Comparison of ENCODE assay signal across 21 cellular contexts in the genomic region with DNA sequence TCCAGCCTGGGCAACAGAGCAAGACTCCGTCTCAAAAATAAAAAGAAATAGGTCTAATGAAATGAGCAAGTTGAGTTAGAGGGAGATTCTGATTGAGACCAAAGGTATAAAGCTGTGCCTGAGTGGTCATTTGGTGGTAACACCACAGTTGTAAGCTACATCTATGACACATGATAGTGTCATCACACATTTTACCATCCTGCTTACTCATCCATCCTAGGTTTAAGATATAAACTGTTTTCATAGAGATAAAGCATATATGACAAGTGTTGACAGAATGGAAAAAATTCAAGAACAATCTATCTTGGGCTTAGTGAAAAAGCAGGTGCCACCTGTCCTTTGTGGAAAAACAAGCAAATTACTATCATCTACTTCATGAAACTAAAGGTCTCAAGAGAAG. TPM values are rescaled to one million over a fixed set of nuclear protein-coding genes. Genes with fewer than 3 reads are reported as not detected.
DNase-seq lines count a peak whose midpoint lies in the region; ATAC-seq, FAIRE-seq and TF ChIP-seq lines count a peak whose summit lies in the region.
"Had no signal": no experiment of that assay in that cellular context is flagged by ENCODE, and none has a peak within 500 bp of the region (broad histone marks: within the 10 kb centered on the region; RNA-seq: fewer than 3 reads in every experiment).

No MANE protein-coding gene starts in this region.

- H3K4me2 ChIP-seq in mammary epithelial cell (ENCODE audit: insufficient read depth, low read depth, low read length) (no peak overlapping the region), K562 (ENCODE audit: insufficient read depth, low read length) (no peak overlapping the region)
- H3K4me2 ChIP-seq: BLaER1 treated with 17β-estradiol and CSF1 and Interleukin-3, amounts not matched to agents 10 nM and 100 nM had no signal

- CTCF ChIA-PET in mammary epithelial cell (lab: Charles Lee; ENCODE audit: low non-redundant PET), result no interaction called here
- CTCF ChIA-PET in K562 (lab: Yijun Ruan, JAX; ENCODE audit: low intra/inter-chr PET ratio), result no interaction called here

- H3K4me1 ChIP-seq in mammary epithelial cell (ENCODE audit: insufficient read depth, low read length) (peaks cover 17% of the 10 kb centered on the region), breast epithelium (peaks cover 0 to 5% of the 10 kb centered on the region in 2 donors), K562 (replicated peaks in 1 of 2; ENCODE audit: control insufficient read depth in 2 of 2, insufficient read depth in 2 of 2, low read length in 2 of 2) (peaks cover 0 to 7% of the 10 kb centered on the region in 2 experiments; a peak in 2 of 5 replicates)

- no peak overlapping the region for H3K9ac ChIP-seq in mammary epithelial cell (ENCODE audit: insufficient read depth, low read length)
- no peak overlapping the region for H3K9ac ChIP-seq in K562 (ENCODE audit: insufficient read depth in 1 of 2, low read depth in 2 of 2, low read length in 2 of 2)
- H3K9ac ChIP-seq: BLaER1 treated with 17β-estradiol and CSF1 and Interleukin-3, amounts not matched to agents 10 nM and 100 nM had no signal

- no peaks in the 10 kb centered on the region for H3K9me1 ChIP-seq in K562 (ENCODE audit: control insufficient read depth, insufficient read depth, low read length)

- DNase-seq in mammary epithelial cell (peak; percentile 78), breast epithelium (ENCODE audit: low spot score in 2 of 2) (no peak), NCI-H226 (peak; percentile 50), K562 (ENCODE audit: extremely low read depth in 1 of 4, low spot score in 3 of 4) (peak in 1 of 4 experiments; percentile 28), NCI-H526 treated with DMSO at 0.1 percent for 48 hours (lab: John Stamatoyannopoulos, UW) (no peak), cerebellar nuclear complex (lab: John Stamatoyannopoulos, UW) (no peak), posterior cingulate gyrus (no peak)
- no peak for DNase-seq in stimulated activated naive CD8-positive, alpha-beta T cell treated with anti-CD3 and anti-CD28 coated beads, Interleukin-15, Interleukin-2, amounts not matched to agents 100 U/mL and 50 U/mL, for 24 hours
- DNase-seq: activated CD8-positive, alpha-beta memory T cell treated with anti-CD3 and anti-CD28 coated beads, Interleukin-2, amount 50 U/mL, for 4 hours; body of pancreas; heart left ventricle; left colon; naive thymus-derived CD4-positive, alpha-beta T cell; NCI-H1105; NCI-H446 treated with DMSO at 0.1 percent for 48 hours; right cardiac atrium; T-helper 9 cell had no signal

- no peak for FAIRE-seq in K562 (lab: Jason Lieb, UNC)
- FAIRE-seq: endometrium, H1 had no signal

- H3K36me3 ChIP-seq in mammary epithelial cell (ENCODE audit: insufficient read depth, low read length), result peaks cover 21% of the 10 kb centered on the region
- peaks cover 5% of the 10 kb centered on the region for H3K36me3 ChIP-seq in breast epithelium
- H3K36me3 ChIP-seq in K562 (ENCODE audit: control insufficient read depth, insufficient read depth, low read length), result peaks cover 80% of the 10 kb centered on the region

- WGBS in mammary epithelial cell (ENCODE audit: low coverage, missing lambda C conversion rate), result 100% methylated on average over 1 of the region's 1 CpG
- 100% methylated on average over 1 of the region's 1 CpG for WGBS in K562 (ENCODE audit: insufficient coverage, low coverage, missing lambda C conversion rate)

- in situ Hi-C loops in mammary epithelial cell (cut with MboI; ENCODE audit: low sequenced_read_pairs in 2 of 2) (no loop called here), K562 (cut with MboI) (no loop called here)

- TF ChIP-seq CTCF in mammary epithelial cell (conservative IDR thresholded peaks at IDR 0.05 in 1 of 2, IDR thresholded peaks at IDR 0.05 in 1 of 2; ENCODE audit: extremely low read depth in 1 of 2, insufficient read depth in 1 of 2, low read depth in 1 of 2, low read length in 2 of 2), result no peak
- no peak for TF ChIP-seq CTCF in breast epithelium (IDR thresholded peaks at IDR 0.05)
- no peak for TF ChIP-seq CTCF in K562 (IDR thresholded peaks at IDR 0.05 in 2 of 3, conservative IDR thresholded peaks at IDR 0.05 in 1 of 3; ENCODE audit: insufficient read depth in 2 of 3, low read depth in 1 of 3, low read length in 3 of 3)

- peaks cover 33% of the 10 kb centered on the region for H3K79me2 ChIP-seq in mammary epithelial cell (ENCODE audit: insufficient read depth, low read length)
- H3K79me2 ChIP-seq in K562 (ENCODE audit: control insufficient read depth, insufficient read depth, low read length), result peaks cover 31% of the 10 kb centered on the region

- no TSS peak for BruUV-seq in mammary epithelial cell (replicated peaks; lab: Mats Ljungman, UMichigan)
- no TSS peak for BruUV-seq in K562 (replicated peaks; lab: Mats Ljungman, UMichigan)

- POLR2A ChIA-PET in K562 (lab: Yijun Ruan, JAX), result interaction anchor here (1.2 to 1.9 kb wide), 2 partner anchors 9 to 14 kb away, joined by 4 to 7 read pairs; no protein-coding TSS in a partner anchor

- TF ChIP-seq RAD21 in K562 (CRISPR knock-in tag; conservative IDR thresholded peaks at IDR 0.05 in 1 of 2, IDR thresholded peaks at IDR 0.05 in 1 of 2), result no peak

- intact Hi-C loops in mammary epithelial cell (cut with micrococcal nuclease), result loop anchor here (1.0 kb wide), 1 partner anchor 27 kb away; no protein-coding TSS in a partner anchor
- intact Hi-C loops in breast epithelium (cut with DNase I; ENCODE audit: low total_unique reads), result no loop called here
- intact Hi-C loops in K562 (cut with micrococcal nuclease), result no loop called here
- intact Hi-C loops in posterior cingulate gyrus (cut with DNase I), result no loop called here

- no peak overlapping the region for H2AFZ ChIP-seq in mammary epithelial cell (ENCODE audit: low read depth, low read length)
- H2AFZ ChIP-seq in K562 (ENCODE audit: low read depth, low read length), result no peak overlapping the region

- ATAC-seq in K562, result no peak
- ATAC-seq in stimulated activated naive CD8-positive, alpha-beta T cell treated with anti-CD3 and anti-CD28 coated beads, Interleukin-15, Interleukin-2, amounts not matched to agents 100 U/mL and 50 U/mL, for 24 hours, result peak; percentile 91
- ATAC-seq: body of pancreas; heart left ventricle; left colon; naive thymus-derived CD4-positive, alpha-beta T cell; right cardiac atrium had no signal

- H3K9me3 ChIP-seq in mammary epithelial cell (replicated peaks; ENCODE audit: insufficient read depth, low read length) (no peaks in the 10 kb centered on the region), breast epithelium (no peaks in the 10 kb centered on the region), K562 (replicated peaks; ENCODE audit: control insufficient read depth, insufficient read depth, low read depth, low read length) (no peaks in the 10 kb centered on the region)
- H3K9me3 ChIP-seq: BLaER1 treated with 17β-estradiol and CSF1 and Interleukin-3, amounts not matched to agents 10 nM and 100 nM; body of pancreas; heart left ventricle had no signal

- TF ChIP-seq POLR2A in breast epithelium (IDR thresholded peaks at IDR 0.05) (no peak), K562 (conservative IDR thresholded peaks at IDR 0.05) (no peak)

- H3K4me3 ChIP-seq in mammary epithelial cell (replicated peaks in 1 of 3; ENCODE audit: insufficient read depth in 1 of 3, low read depth in 2 of 3, low read length in 3 of 3) (no peak overlapping the region), breast epithelium (no peak overlapping the region), K562 (no peak overlapping the region)
- H3K4me3 ChIP-seq: BLaER1 treated with 17β-estradiol and CSF1 and Interleukin-3, amounts not matched to agents 10 nM and 100 nM; body of pancreas; heart left ventricle had no signal

- dilution Hi-C loops in mammary epithelial cell (cut with HindIII; ENCODE audit: low sequenced_read_pairs), result no loop called here

- peak overlapping the region; percentile 22 for H3K27ac ChIP-seq in mammary epithelial cell (ENCODE audit: insufficient read depth, low read depth, low read length)
- no peak overlapping the region for H3K27ac ChIP-seq in breast epithelium
- no peak overlapping the region for H3K27ac ChIP-seq in K562 (ENCODE audit: extremely low read depth, low read depth, low read length)
- H3K27ac ChIP-seq: BLaER1 treated with 17β-estradiol and CSF1 and Interleukin-3, amounts not matched to agents 10 nM and 100 nM; body of pancreas had no signal

- H4K20me1 ChIP-seq in mammary epithelial cell (ENCODE audit: insufficient read depth, low read length), result no peaks in the 10 kb centered on the region
- no peaks in the 10 kb centered on the region for H4K20me1 ChIP-seq in K562 (replicated peaks; ENCODE audit: control insufficient read depth, insufficient read depth, low read length)

- TF ChIP-seq EP300 in K562 (IDR thresholded peaks at IDR 0.05; ENCODE audit: low read length), result no peak

- H3K27me3 ChIP-seq in mammary epithelial cell (ENCODE audit: insufficient read depth, low read length) (no peaks in the 10 kb centered on the region), breast epithelium (no peaks in the 10 kb centered on the region), K562 (ENCODE audit: control insufficient read depth in 2 of 2, insufficient read depth in 2 of 2, low read length in 2 of 2) (no peaks in the 10 kb centered on the region)
- H3K27me3 ChIP-seq: BLaER1 treated with 17β-estradiol and CSF1 and Interleukin-3, amounts not matched to agents 10 nM and 100 nM; body of pancreas; heart left ventricle had no signal

RNA-seq across cellular contexts. Expression of a gene that starts 7.1 kb away (rescaled TPM):
- total RNA-seq in mammary epithelial cell (not detected), breast epithelium (not detected), K562 (2014; rRNA removed) (not detected in 2 replicates), K562 (2014; rRNA removed; fragmentation: Illumina TruSeq; extraction: Trizol) (not detected in 2 replicates), K562 (2015; rRNA removed; fragmentation: Illumina TruSeq; extraction: Trizol) (not detected in 2 replicates), K562 (2021) (not detected in 2 replicates)
- polyA plus RNA-seq in mammary epithelial cell (not detected), K562 (2011; rRNA removed) (not detected in 2 replicates), K562 (2014; fragmentation: Illumina TruSeq; extraction: Trizol) (not detected in 2 replicates), K562 (2014; fragmentation: Nextera tagmentation; extraction: Ambion mirVana) (not detected), K562 (2014; rRNA removed) (not detected in 2 replicates)
- polyA minus RNA-seq in mammary epithelial cell, result not detected
- total RNA-seq in K562 (2011; cell fraction: chromatin; rRNA removed; ENCODE audit: low replicate concordance), result not detected in 2 replicates
- not detected in 2 replicates for total RNA-seq in K562 (2011; cell fraction: nucleolus; rRNA removed)
- not detected in 2 replicates for total RNA-seq in K562 (2011; cell fraction: nucleoplasm; rRNA removed)
- polyA plus RNA-seq in K562 (2011; cell fraction: cytosol; rRNA removed), result not detected in 2 replicates
- polyA plus RNA-seq in K562 (2011; cell fraction: nucleus; rRNA removed), result not detected in 2 replicates
- polyA plus RNA-seq in K562 (2012), result not detected in 2 replicates
- polyA minus RNA-seq in K562 (2011; rRNA and poly(A)+ RNA removed), result not detected in 2 replicates
- not detected in 2 replicates for polyA minus RNA-seq in K562 (2011; cell fraction: cytosol; rRNA and poly(A)+ RNA removed)
- not detected in 2 replicates for polyA minus RNA-seq in K562 (2011; cell fraction: nucleus; rRNA and poly(A)+ RNA removed)
- total RNA-seq: body of pancreas; H1; heart left ventricle; left colon; naive thymus-derived CD4-positive, alpha-beta T cell; right cardiac atrium; subcutaneous adipose tissue had no signal
- polyA plus RNA-seq: H1; heart left ventricle; naive thymus-derived CD4-positive, alpha-beta T cell; right cardiac atrium had no signal

RNA-seq across cellular contexts. Expression of a gene that starts 7.5 kb away (rescaled TPM):
- 100 to 1,000 TPM in 1 of 2 donors, 10 to 100 TPM in 1; 63.7 to 168 TPM for total RNA-seq in mammary epithelial cell
- polyA plus RNA-seq in mammary epithelial cell, result 147 TPM
- 161 TPM for polyA minus RNA-seq in mammary epithelial cell
- total RNA-seq in breast epithelium, result 10 to 100 TPM; 64.8 to 79.3 (median 70.1) TPM
- total RNA-seq in K562 (2011; cell fraction: chromatin; rRNA removed; ENCODE audit: low replicate concordance), result 517 and 814 TPM in 2 replicates
- 239 and 272 TPM in 2 replicates for total RNA-seq in K562 (2011; cell fraction: nucleolus; rRNA removed)
- 345 and 418 TPM in 2 replicates for total RNA-seq in K562 (2011; cell fraction: nucleoplasm; rRNA removed)
- 83.6 and 98.6 TPM in 2 replicates for total RNA-seq in K562 (2014; rRNA removed)
- total RNA-seq in K562 (2014; rRNA removed; fragmentation: Illumina TruSeq; extraction: Trizol), result 112 and 113 TPM in 2 replicates
- 119 and 121 TPM in 2 replicates for total RNA-seq in K562 (2015; rRNA removed; fragmentation: Illumina TruSeq; extraction: Trizol)
- total RNA-seq in K562 (2021), result 175 and 181 TPM in 2 replicates
- 136 and 245 TPM in 2 replicates for polyA plus RNA-seq in K562 (2011; rRNA removed)
- 207 and 210 TPM in 2 replicates for polyA plus RNA-seq in K562 (2011; cell fraction: cytosol; rRNA removed)
- polyA plus RNA-seq in K562 (2011; cell fraction: nucleus; rRNA removed), result 551 and 619 TPM in 2 replicates
- 126 and 178 TPM in 2 replicates for polyA plus RNA-seq in K562 (2012)
- 193 and 245 TPM in 2 replicates for polyA plus RNA-seq in K562 (2014; fragmentation: Illumina TruSeq; extraction: Trizol)
- 10 to 100 TPM; 75.0 to 92.3 TPM for polyA plus RNA-seq in K562 (2014; fragmentation: Nextera tagmentation; extraction: Ambion mirVana)
- 141 and 180 TPM in 2 replicates for polyA plus RNA-seq in K562 (2014; rRNA removed)
- polyA minus RNA-seq in K562 (2011; rRNA and poly(A)+ RNA removed), result 274 and 299 TPM in 2 replicates
- 75.8 and 76.5 TPM in 2 replicates for polyA minus RNA-seq in K562 (2011; cell fraction: cytosol; rRNA and poly(A)+ RNA removed)
- 217 and 391 TPM in 2 replicates for polyA minus RNA-seq in K562 (2011; cell fraction: nucleus; rRNA and poly(A)+ RNA removed)

RNA-seq across cellular contexts. Expression of a gene that starts 21.4 kb away (rescaled TPM):
- total RNA-seq in mammary epithelial cell (100 to 1,000 TPM; 330 to 550 TPM), breast epithelium (100 to 1,000 TPM; 236 to 302 (median 245) TPM), K562 (2014; rRNA removed) (344 and 399 TPM in 2 replicates), K562 (2014; rRNA removed; fragmentation: Illumina TruSeq; extraction: Trizol) (350 and 402 TPM in 2 replicates), K562 (2015; rRNA removed; fragmentation: Illumina TruSeq; extraction: Trizol) (400 and 421 TPM in 2 replicates), K562 (2021) (500 and 507 TPM in 2 replicates)
- polyA plus RNA-seq in mammary epithelial cell (440 TPM), K562 (2011; rRNA removed) (423 and 536 TPM in 2 replicates), K562 (2014; fragmentation: Illumina TruSeq; extraction: Trizol) (488 and 545 TPM in 2 replicates), K562 (2014; fragmentation: Nextera tagmentation; extraction: Ambion mirVana) (100 to 1,000 TPM; 202 to 241 TPM), K562 (2014; rRNA removed) (496 and 604 TPM in 2 replicates)
- polyA minus RNA-seq in mammary epithelial cell, result 266 TPM
- 94.6 and 152 TPM in 2 replicates for total RNA-seq in K562 (2011; cell fraction: chromatin; rRNA removed; ENCODE audit: low replicate concordance)
- 60.4 and 81.0 TPM in 2 replicates for total RNA-seq in K562 (2011; cell fraction: nucleolus; rRNA removed)
- 113 and 173 TPM in 2 replicates for total RNA-seq in K562 (2011; cell fraction: nucleoplasm; rRNA removed)
- 181 and 303 TPM in 2 replicates for polyA plus RNA-seq in K562 (2011; cell fraction: cytosol; rRNA removed)
- polyA plus RNA-seq in K562 (2011; cell fraction: nucleus; rRNA removed), result 147 and 198 TPM in 2 replicates
- polyA plus RNA-seq in K562 (2012), result 390 and 526 TPM in 2 replicates
- polyA minus RNA-seq in K562 (2011; rRNA and poly(A)+ RNA removed), result 256 and 293 TPM in 2 replicates
- 99.9 and 136 TPM in 2 replicates for polyA minus RNA-seq in K562 (2011; cell fraction: cytosol; rRNA and poly(A)+ RNA removed)
- polyA minus RNA-seq in K562 (2011; cell fraction: nucleus; rRNA and poly(A)+ RNA removed), result 42.7 and 79.9 TPM in 2 replicates

RNA-seq across cellular contexts. Expression of a gene that starts 58.4 kb away (rescaled TPM):
- under 1 TPM in 1 of 2 donors, not detected in 1; under 0.01 TPM for total RNA-seq in mammary epithelial cell
- polyA plus RNA-seq in mammary epithelial cell, result not detected
- not detected for polyA minus RNA-seq in mammary epithelial cell
- total RNA-seq in breast epithelium, result under 1 TPM in 1 of 3 donors, not detected in 2; under 0.01 TPM
- total RNA-seq in K562 (2011; cell fraction: chromatin; rRNA removed; ENCODE audit: low replicate concordance), result 0.07 TPM in 1 of 2 replicates, not detected in the other
- under 0.01 TPM in 1 of 2 replicates, not detected in the other for total RNA-seq in K562 (2011; cell fraction: nucleolus; rRNA removed)
- 0.15 TPM in 1 of 2 replicates, not detected in the other for total RNA-seq in K562 (2011; cell fraction: nucleoplasm; rRNA removed)
- total RNA-seq in K562 (2014; rRNA removed), result not detected in 2 replicates
- total RNA-seq in K562 (2014; rRNA removed; fragmentation: Illumina TruSeq; extraction: Trizol), result 0.04 TPM in 1 of 2 replicates, not detected in the other
- total RNA-seq in K562 (2015; rRNA removed; fragmentation: Illumina TruSeq; extraction: Trizol), result 0.04 TPM in 1 of 2 replicates, not detected in the other
- not detected in 2 replicates for total RNA-seq in K562 (2021)
- 0.01 TPM in 1 of 2 replicates, not detected in the other for polyA plus RNA-seq in K562 (2011; rRNA removed)
- 0.01 TPM in 1 of 2 replicates, not detected in the other for polyA plus RNA-seq in K562 (2011; cell fraction: cytosol; rRNA removed)
- polyA plus RNA-seq in K562 (2011; cell fraction: nucleus; rRNA removed), result 0.01 TPM in 1 of 2 replicates, not detected in the other
- 0.03 TPM in 1 of 2 replicates, not detected in the other for polyA plus RNA-seq in K562 (2012)
- polyA plus RNA-seq in K562 (2014; fragmentation: Illumina TruSeq; extraction: Trizol), result not detected in 2 replicates
- polyA plus RNA-seq in K562 (2014; fragmentation: Nextera tagmentation; extraction: Ambion mirVana), result not detected
- 0.01 TPM in 1 of 2 replicates, not detected in the other for polyA plus RNA-seq in K562 (2014; rRNA removed)
- 0.03 and 0.07 TPM in 2 replicates for polyA minus RNA-seq in K562 (2011; rRNA and poly(A)+ RNA removed)
- polyA minus RNA-seq in K562 (2011; cell fraction: cytosol; rRNA and poly(A)+ RNA removed), result not detected in 2 replicates
- not detected in 2 replicates for polyA minus RNA-seq in K562 (2011; cell fraction: nucleus; rRNA and poly(A)+ RNA removed)
- total RNA-seq: body of pancreas, H1 had no signal
- polyA plus RNA-seq: H1; heart left ventricle; naive thymus-derived CD4-positive, alpha-beta T cell; right cardiac atrium had no signal

RNA-seq across cellular contexts. Expression of a gene that starts 59.2 kb away (rescaled TPM):
- total RNA-seq in mammary epithelial cell (100 to 1,000 TPM; 135 to 174 TPM), breast epithelium (100 to 1,000 TPM; 108 to 125 (median 120) TPM), K562 (2014; rRNA removed) (182 and 218 TPM in 2 replicates), K562 (2014; rRNA removed; fragmentation: Illumina TruSeq; extraction: Trizol) (194 and 200 TPM in 2 replicates), K562 (2015; rRNA removed; fragmentation: Illumina TruSeq; extraction: Trizol) (167 and 172 TPM in 2 replicates), K562 (2021) (140 and 143 TPM in 2 replicates)
- polyA plus RNA-seq in mammary epithelial cell (114 TPM), K562 (2011; rRNA removed) (239 and 276 TPM in 2 replicates), K562 (2014; fragmentation: Illumina TruSeq; extraction: Trizol) (200 and 240 TPM in 2 replicates), K562 (2014; fragmentation: Nextera tagmentation; extraction: Ambion mirVana) (100 to 1,000 TPM; 447 to 492 TPM), K562 (2014; rRNA removed) (234 and 245 TPM in 2 replicates)
- 99.8 TPM for polyA minus RNA-seq in mammary epithelial cell
- 73.9 and 115 TPM in 2 replicates for total RNA-seq in K562 (2011; cell fraction: chromatin; rRNA removed; ENCODE audit: low replicate concordance)
- total RNA-seq in K562 (2011; cell fraction: nucleolus; rRNA removed), result 87.5 and 93.4 TPM in 2 replicates
- 74.8 and 85.6 TPM in 2 replicates for total RNA-seq in K562 (2011; cell fraction: nucleoplasm; rRNA removed)
- polyA plus RNA-seq in K562 (2011; cell fraction: cytosol; rRNA removed), result 257 and 270 TPM in 2 replicates
- polyA plus RNA-seq in K562 (2011; cell fraction: nucleus; rRNA removed), result 237 and 330 TPM in 2 replicates
- polyA plus RNA-seq in K562 (2012), result 159 and 456 TPM in 2 replicates
- polyA minus RNA-seq in K562 (2011; rRNA and poly(A)+ RNA removed), result 100 and 110 TPM in 2 replicates
- polyA minus RNA-seq in K562 (2011; cell fraction: cytosol; rRNA and poly(A)+ RNA removed), result 55.1 and 55.3 TPM in 2 replicates
- 26.4 and 58.1 TPM in 2 replicates for polyA minus RNA-seq in K562 (2011; cell fraction: nucleus; rRNA and poly(A)+ RNA removed)

Comparison
In these comparisons a context has a peak if more than half of its experiments do, and no peak if none do; other contexts are left out.
1. DNase-seq: peak in mammary epithelial cell (single experiment) and NCI-H226 (single experiment); none in breast epithelium (0 of 2), stimulated activated naive CD8-positive, alpha-beta T cell treated with anti-CD3 and anti-CD28 coated beads, Interleukin-15, Interleukin-2, amounts not matched to agents 100 U/mL and 50 U/mL, for 24 hours (single experiment), NCI-H526 treated with DMSO at 0.1 percent for 48 hours (single experiment), cerebellar nuclear complex (0 of 2) and posterior cingulate gyrus (0 of 10).